20 cellular contexts compared by ENCODE assay signal in genomic region chr19:3618811-3619630, GRCh38. TPM values are rescaled to one million over a fixed set of nuclear protein-coding genes. Genes with fewer than 3 reads are reported as not detected.
DNase-seq lines count a peak whose midpoint lies in the region; ATAC-seq, FAIRE-seq and TF ChIP-seq lines count a peak whose summit lies in the region.
"Had no signal": no experiment of that assay in that cellular context is flagged by ENCODE, and none has a peak within 500 bp of the region (broad histone marks: within the 10 kb centered on the region; RNA-seq: fewer than 3 reads in every experiment).

No MANE protein-coding gene starts in this region.

- H2AFZ ChIP-seq in HepG2 (ENCODE audit: low read length): no peak overlapping the region
- H2AFZ ChIP-seq: hepatocyte had no signal

- H3K27me3 ChIP-seq in A673 (replicated peaks; ENCODE audit: insufficient read depth, low read depth, low read length, poor library complexity): no peaks in the 10 kb centered on the region
- H3K27me3 ChIP-seq in HepG2 (ENCODE audit: control insufficient read depth in 1 of 2, insufficient read depth in 2 of 2, low read length in 2 of 2): no peaks in the 10 kb centered on the region
- H3K27me3 ChIP-seq: esophagus muscularis mucosa, hepatocyte, SJSA1, upper lobe of right lung had no signal

- no peak for TF ChIP-seq EP300 in HepG2 (IDR thresholded peaks at IDR 0.05; ENCODE audit: low read depth in 2 of 2, low read length in 2 of 2)
- no peak for TF ChIP-seq EP300 in HepG2 (CRISPR knock-in tag; IDR thresholded peaks at IDR 0.05; ENCODE audit: borderline replicate concordance)

- H3K4me1 ChIP-seq in A673 (ENCODE audit: insufficient read depth, low read length, poor library complexity, severe bottlenecking): no peaks in the 10 kb centered on the region
- no peaks in the 10 kb centered on the region for H3K4me1 ChIP-seq in HepG2 (ENCODE audit: insufficient read depth, low read length)
- H3K4me1 ChIP-seq: upper lobe of right lung had no signal

- no peaks in the 10 kb centered on the region for H4K20me1 ChIP-seq in HepG2 (ENCODE audit: insufficient read depth, low read length)

- ATAC-seq in HepG2 (no peak), GM19452 (IDR thresholded peaks at IDR 0.05; ENCODE audit: unreplicated experiment) (no peak)

- DNase-seq in A673 (ENCODE audit: low spot score) (no peak), GM12892 (ENCODE audit: insufficient read length) (no peak), RWPE1 (ENCODE audit: low spot score) (no peak), HepG2 (ENCODE audit: low spot score) (no peak), RKO (ENCODE audit: low spot score) (no peak), NCI-H1105 treated with DMSO at 0.1 percent for 48 hours (lab: John Stamatoyannopoulos, UW) (no peak)
- DNase-seq in stimulated activated CD4-positive, alpha-beta T cell treated with anti-CD3 and anti-CD28 coated beads, Interleukin-4, amount 100 ng/mL, for 4 hours: no peak
- DNase-seq: activated gamma-delta T cell, NCI-H1092 treated with DMSO at 0.1 percent for 48 hours, NCI-H2029, NCI-H748 treated with DMSO at 0.1 percent for 48 hours had no signal

- POLR2A ChIA-PET in A673 (lab: Charles Lee; ENCODE audit: low non-redundant PET) (no interaction called here), RWPE1 (lab: Yijun Ruan, JAX; ENCODE audit: low non-redundant PET) (no interaction called here), HepG2 (lab: Yijun Ruan, JAX) (no interaction called here)

- intact Hi-C loops in A673 (cut with micrococcal nuclease; ENCODE audit: unreplicated experiment): loop anchor here (2.0 to 5.0 kb wide), 2 partner anchors 32 to 292 kb away; no protein-coding TSS in a partner anchor
- intact Hi-C loops in HepG2 (cut with micrococcal nuclease; ENCODE audit: unreplicated experiment): no loop called here

- no TSS peak for BruUV-seq in A673 (replicated peaks; lab: Mats Ljungman, UMichigan)
- BruUV-seq in HepG2 (replicated peaks; lab: Mats Ljungman, UMichigan): no TSS peak

- CTCF ChIA-PET in A673 (lab: Charles Lee) (no interaction called here), RWPE1 (lab: Yijun Ruan, JAX) (interaction anchor here (0.6 kb wide), 3 partner anchors 15 to 275 kb away, joined by 3 to 4 read pairs (median 3); no protein-coding TSS in a partner anchor), HepG2 (lab: Yijun Ruan, JAX; ENCODE audit: low intra/inter-chr PET ratio, low total read pairs) (interaction anchor here (1.2 kb wide), 1 partner anchor 19 kb away, joined by 5 read pairs; no protein-coding TSS in a partner anchor)

- no peak overlapping the region for H3K4me2 ChIP-seq in HepG2 (ENCODE audit: low read depth, low read length)
- H3K4me2 ChIP-seq: hepatocyte, smooth muscle cell had no signal

- FAIRE-seq in GM12892 (lab: Jason Lieb, UNC) (peak; percentile 40), HepG2 (lab: Jason Lieb, UNC) (no peak)
- FAIRE-seq: G401.6 had no signal

- in situ Hi-C loops in HepG2 (cut with HindIII; ENCODE audit: extremely low pct_ligation_motif_present, low pct_unique_long_range_greater_than_20kb): no loop called here

- no peaks in the 10 kb centered on the region for H3K79me2 ChIP-seq in HepG2 (ENCODE audit: insufficient read depth, low read length)
- H3K79me2 ChIP-seq: hepatocyte had no signal

- WGBS in HepG2 (ENCODE audit: low lambda C conversion rate): 95% methylated on average over 11 of the region's 31 CpGs

- no peak for TF ChIP-seq POLR2A in GM12892 (IDR thresholded peaks at IDR 0.05; ENCODE audit: low read depth, low read length)
- no peak for TF ChIP-seq POLR2A in HepG2 (IDR thresholded peaks at IDR 0.05; ENCODE audit: insufficient read depth in 1 of 2, low read depth in 2 of 2, low read length in 2 of 2)

- H3K27ac ChIP-seq in A673 (ENCODE audit: low read depth, low read length, poor library complexity, severe bottlenecking) (no peak overlapping the region), RWPE1 (peak overlapping the region; percentile 21; the same call in 1 of the 2 replicates), HepG2 (ENCODE audit: extremely low read length, insufficient read depth, low read length) (no peak overlapping the region)
- H3K27ac ChIP-seq: hepatocyte, SJSA1, upper lobe of right lung had no signal

- no peak overlapping the region for H3K9ac ChIP-seq in HepG2 (ENCODE audit: insufficient read depth, low read depth, low read length)

- TF ChIP-seq CTCF in A673 (conservative IDR thresholded peaks at IDR 0.05; ENCODE audit: low read depth, low read length): peak; percentile 15; the same call in 1 of the 2 replicates
- peak; percentile 57 for TF ChIP-seq CTCF in RWPE1 (conservative IDR thresholded peaks at IDR 0.05; ENCODE audit: low read depth)
- no peak for TF ChIP-seq CTCF in HepG2 (CRISPR knock-in tag; IDR thresholded peaks at IDR 0.05)

- no peaks in the 10 kb centered on the region for H3K9me3 ChIP-seq in A673 (ENCODE audit: low read depth, low read length, poor library complexity, severe bottlenecking)
- H3K9me3 ChIP-seq in HepG2 (ENCODE audit: low read length): no peaks in the 10 kb centered on the region
- H3K9me3 ChIP-seq: esophagus muscularis mucosa, SJSA1, upper lobe of right lung had no signal

- H3K4me3 ChIP-seq in A673 (ENCODE audit: low read depth, low read length, poor library complexity, severe bottlenecking): no peak overlapping the region
- no peak overlapping the region for H3K4me3 ChIP-seq in HepG2 (replicated peaks in 1 of 3; ENCODE audit: insufficient read depth in 1 of 3, low read depth in 2 of 3, low read length in 3 of 3)
- H3K4me3 ChIP-seq: hepatocyte, SJSA1, smooth muscle cell, upper lobe of right lung had no signal

- no peak for TF ChIP-seq RAD21 in HepG2 (CRISPR knock-in tag; IDR thresholded peaks at IDR 0.05)

- peaks cover 2% of the 10 kb centered on the region for H3K36me3 ChIP-seq in A673 (ENCODE audit: insufficient read depth, low read length, poor library complexity, severe bottlenecking)
- peaks cover 5 to 6% of the 10 kb centered on the region in 2 experiments; a peak in 2 of 5 replicates for H3K36me3 ChIP-seq in HepG2 (replicated peaks in 1 of 2; ENCODE audit: control insufficient read depth in 1 of 2, insufficient read depth in 2 of 2, low read length in 2 of 2)

RNA-seq across cellular contexts. Expression of gene CACTIN, which starts 7.6 kb away (rescaled TPM):
- 35.9 and 36.3 TPM in 2 replicates for total RNA-seq in A673 (2021)
- polyA plus RNA-seq in GM12892 (2012; ENCODE audit: missing spikeins): 7.5 TPM
- total RNA-seq in HepG2 (2016; rRNA removed; fragmentation: Illumina TruSeq; extraction: Trizol): 11.1 and 16.6 TPM in 2 replicates
- 2.8 and 3.1 TPM in 2 replicates for total RNA-seq in HepG2 (2016; cell fraction: cytosol; rRNA removed; fragmentation: Illumina TruSeq; extraction: Trizol; ENCODE audit: low read depth)
- 11.2 and 17.9 TPM in 2 replicates for total RNA-seq in HepG2 (2016; cell fraction: insoluble cytoplasmic fraction; rRNA removed; fragmentation: Illumina TruSeq; extraction: Trizol)
- total RNA-seq in HepG2 (2016; cell fraction: membrane; rRNA removed; fragmentation: Illumina TruSeq; extraction: Trizol): 4.7 and 5.6 TPM in 2 replicates
- 9.0 and 11.6 TPM in 2 replicates for total RNA-seq in HepG2 (2016; cell fraction: nucleus; rRNA removed; fragmentation: Illumina TruSeq; extraction: Trizol)
- 10.0 and 11.5 TPM in 2 replicates for polyA plus RNA-seq in HepG2 (2011; rRNA removed)
- 6.6 and 11.2 TPM in 2 replicates for polyA plus RNA-seq in HepG2 (2011; cell fraction: cytosol; rRNA removed)
- polyA plus RNA-seq in HepG2 (2011; cell fraction: nucleus; rRNA removed): 31.8 and 41.5 TPM in 2 replicates
- 5.7 and 5.8 TPM in 2 replicates for polyA plus RNA-seq in HepG2 (2012)
- polyA plus RNA-seq in HepG2 (2016; cell fraction: cytosol; fragmentation: Illumina TruSeq; extraction: Trizol; ENCODE audit: low read depth): 1.7 and 1.8 TPM in 2 replicates
- polyA plus RNA-seq in HepG2 (2016; cell fraction: insoluble cytoplasmic fraction; fragmentation: Illumina TruSeq; extraction: Trizol; ENCODE audit: low read depth): 10.2 and 13.0 TPM in 2 replicates
- polyA plus RNA-seq in HepG2 (2016; cell fraction: membrane; fragmentation: Illumina TruSeq; extraction: Trizol; ENCODE audit: low read depth): 3.7 and 4.0 TPM in 2 replicates
- polyA plus RNA-seq in HepG2 (2016; cell fraction: nucleus; fragmentation: Illumina TruSeq; extraction: Trizol; ENCODE audit: insufficient read depth, low read depth): 28.6 and 30.2 TPM in 2 replicates
- polyA minus RNA-seq in HepG2 (2011; rRNA and poly(A)+ RNA removed; ENCODE audit: low replicate concordance): 9.7 and 19.5 TPM in 2 replicates
- 5.0 and 5.2 TPM in 2 replicates for polyA minus RNA-seq in HepG2 (2011; cell fraction: cytosol; rRNA and poly(A)+ RNA removed)
- polyA minus RNA-seq in HepG2 (2011; cell fraction: nucleus; rRNA and poly(A)+ RNA removed): 5.3 and 5.7 TPM in 2 replicates

RNA-seq across cellular contexts. Expression of gene TBXA2R, which starts 12.3 kb away (rescaled TPM):
- total RNA-seq in A673 (2021): 0.56 and 0.70 TPM in 2 replicates
- not detected for polyA plus RNA-seq in GM12892 (2012; ENCODE audit: missing spikeins)
- not detected in 2 replicates for total RNA-seq in HepG2 (2016; rRNA removed; fragmentation: Illumina TruSeq; extraction: Trizol)
- total RNA-seq in HepG2 (2016; cell fraction: cytosol; rRNA removed; fragmentation: Illumina TruSeq; extraction: Trizol; ENCODE audit: low read depth): not detected in 2 replicates
- total RNA-seq in HepG2 (2016; cell fraction: insoluble cytoplasmic fraction; rRNA removed; fragmentation: Illumina TruSeq; extraction: Trizol): not detected in 2 replicates
- not detected in 2 replicates for total RNA-seq in HepG2 (2016; cell fraction: membrane; rRNA removed; fragmentation: Illumina TruSeq; extraction: Trizol)
- not detected in 2 replicates for total RNA-seq in HepG2 (2016; cell fraction: nucleus; rRNA removed; fragmentation: Illumina TruSeq; extraction: Trizol)
- 0.05 and 0.09 TPM in 2 replicates for polyA plus RNA-seq in HepG2 (2011; rRNA removed)
- polyA plus RNA-seq in HepG2 (2011; cell fraction: cytosol; rRNA removed): 0.04 TPM in 2 replicates
- 0.11 TPM in 1 of 2 replicates, not detected in the other for polyA plus RNA-seq in HepG2 (2011; cell fraction: nucleus; rRNA removed)
- not detected in 2 replicates for polyA plus RNA-seq in HepG2 (2012)
- not detected in 2 replicates for polyA plus RNA-seq in HepG2 (2016; cell fraction: cytosol; fragmentation: Illumina TruSeq; extraction: Trizol; ENCODE audit: low read depth)
- not detected in 2 replicates for polyA plus RNA-seq in HepG2 (2016; cell fraction: insoluble cytoplasmic fraction; fragmentation: Illumina TruSeq; extraction: Trizol; ENCODE audit: low read depth)
- not detected in 2 replicates for polyA plus RNA-seq in HepG2 (2016; cell fraction: membrane; fragmentation: Illumina TruSeq; extraction: Trizol; ENCODE audit: low read depth)
- polyA plus RNA-seq in HepG2 (2016; cell fraction: nucleus; fragmentation: Illumina TruSeq; extraction: Trizol; ENCODE audit: insufficient read depth, low read depth): not detected in 2 replicates
- 0.20 and 1.3 TPM in 2 replicates for polyA minus RNA-seq in HepG2 (2011; rRNA and poly(A)+ RNA removed; ENCODE audit: low replicate concordance)
- polyA minus RNA-seq in HepG2 (2011; cell fraction: cytosol; rRNA and poly(A)+ RNA removed): not detected in 2 replicates
- polyA minus RNA-seq in HepG2 (2011; cell fraction: nucleus; rRNA and poly(A)+ RNA removed): not detected in 2 replicates
- total RNA-seq: H4, SJSA1 had no signal

RNA-seq across cellular contexts. Expression of gene GIPC3, which starts 33.7 kb away (rescaled TPM):
- total RNA-seq in A673 (2021): 0.34 and 1.2 TPM in 2 replicates
- polyA plus RNA-seq in GM12892 (2012; ENCODE audit: missing spikeins): not detected
- total RNA-seq in HepG2 (2016; rRNA removed; fragmentation: Illumina TruSeq; extraction: Trizol): not detected in 2 replicates
- total RNA-seq in HepG2 (2016; cell fraction: cytosol; rRNA removed; fragmentation: Illumina TruSeq; extraction: Trizol; ENCODE audit: low read depth): not detected in 2 replicates
- total RNA-seq in HepG2 (2016; cell fraction: insoluble cytoplasmic fraction; rRNA removed; fragmentation: Illumina TruSeq; extraction: Trizol): not detected in 2 replicates
- not detected in 2 replicates for total RNA-seq in HepG2 (2016; cell fraction: membrane; rRNA removed; fragmentation: Illumina TruSeq; extraction: Trizol)
- total RNA-seq in HepG2 (2016; cell fraction: nucleus; rRNA removed; fragmentation: Illumina TruSeq; extraction: Trizol): not detected in 2 replicates
- polyA plus RNA-seq in HepG2 (2011; rRNA removed): 0.05 and 0.08 TPM in 2 replicates
- 0.01 and 0.03 TPM in 2 replicates for polyA plus RNA-seq in HepG2 (2011; cell fraction: cytosol; rRNA removed)
- 0.14 and 0.17 TPM in 2 replicates for polyA plus RNA-seq in HepG2 (2011; cell fraction: nucleus; rRNA removed)
- polyA plus RNA-seq in HepG2 (2012): 0.04 TPM in 1 of 2 replicates, not detected in the other
- polyA plus RNA-seq in HepG2 (2016; cell fraction: cytosol; fragmentation: Illumina TruSeq; extraction: Trizol; ENCODE audit: low read depth): not detected in 2 replicates
- polyA plus RNA-seq in HepG2 (2016; cell fraction: insoluble cytoplasmic fraction; fragmentation: Illumina TruSeq; extraction: Trizol; ENCODE audit: low read depth): not detected in 2 replicates
- polyA plus RNA-seq in HepG2 (2016; cell fraction: membrane; fragmentation: Illumina TruSeq; extraction: Trizol; ENCODE audit: low read depth): not detected in 2 replicates
- polyA plus RNA-seq in HepG2 (2016; cell fraction: nucleus; fragmentation: Illumina TruSeq; extraction: Trizol; ENCODE audit: insufficient read depth, low read depth): not detected in 2 replicates
- polyA minus RNA-seq in HepG2 (2011; rRNA and poly(A)+ RNA removed; ENCODE audit: low replicate concordance): 0.02 and 5.9 TPM in 2 replicates
- polyA minus RNA-seq in HepG2 (2011; cell fraction: cytosol; rRNA and poly(A)+ RNA removed): not detected in 2 replicates
- not detected in 2 replicates for polyA minus RNA-seq in HepG2 (2011; cell fraction: nucleus; rRNA and poly(A)+ RNA removed)
- total RNA-seq: H4, hepatocyte, renal cortical epithelial cell had no signal

RNA-seq across cellular contexts. Expression of gene HMG20B, which starts 46.3 kb away (rescaled TPM):
- 53.9 and 71.5 TPM in 2 replicates for total RNA-seq in A673 (2021)
- polyA plus RNA-seq in GM12892 (2012; ENCODE audit: missing spikeins): 20.0 TPM
- 23.0 and 29.2 TPM in 2 replicates for total RNA-seq in HepG2 (2016; rRNA removed; fragmentation: Illumina TruSeq; extraction: Trizol)
- total RNA-seq in HepG2 (2016; cell fraction: cytosol; rRNA removed; fragmentation: Illumina TruSeq; extraction: Trizol; ENCODE audit: low read depth): 26.2 and 31.3 TPM in 2 replicates
- total RNA-seq in HepG2 (2016; cell fraction: insoluble cytoplasmic fraction; rRNA removed; fragmentation: Illumina TruSeq; extraction: Trizol): 26.2 and 29.0 TPM in 2 replicates
- total RNA-seq in HepG2 (2016; cell fraction: membrane; rRNA removed; fragmentation: Illumina TruSeq; extraction: Trizol): 40.2 and 42.4 TPM in 2 replicates
- total RNA-seq in HepG2 (2016; cell fraction: nucleus; rRNA removed; fragmentation: Illumina TruSeq; extraction: Trizol): 17.0 TPM in 2 replicates
- polyA plus RNA-seq in HepG2 (2011; rRNA removed): 23.9 and 24.8 TPM in 2 replicates
- 17.7 and 28.8 TPM in 2 replicates for polyA plus RNA-seq in HepG2 (2011; cell fraction: cytosol; rRNA removed)
- 73.5 and 97.4 TPM in 2 replicates for polyA plus RNA-seq in HepG2 (2011; cell fraction: nucleus; rRNA removed)
- polyA plus RNA-seq in HepG2 (2012): 19.0 and 22.8 TPM in 2 replicates
- 33.9 and 35.6 TPM in 2 replicates for polyA plus RNA-seq in HepG2 (2016; cell fraction: cytosol; fragmentation: Illumina TruSeq; extraction: Trizol; ENCODE audit: low read depth)
- 36.6 TPM in 2 replicates for polyA plus RNA-seq in HepG2 (2016; cell fraction: insoluble cytoplasmic fraction; fragmentation: Illumina TruSeq; extraction: Trizol; ENCODE audit: low read depth)
- polyA plus RNA-seq in HepG2 (2016; cell fraction: membrane; fragmentation: Illumina TruSeq; extraction: Trizol; ENCODE audit: low read depth): 38.7 and 44.5 TPM in 2 replicates
- polyA plus RNA-seq in HepG2 (2016; cell fraction: nucleus; fragmentation: Illumina TruSeq; extraction: Trizol; ENCODE audit: insufficient read depth, low read depth): 80.7 and 81.4 TPM in 2 replicates
- polyA minus RNA-seq in HepG2 (2011; rRNA and poly(A)+ RNA removed; ENCODE audit: low replicate concordance): 13.9 and 67.7 TPM in 2 replicates
- 10.8 and 16.1 TPM in 2 replicates for polyA minus RNA-seq in HepG2 (2011; cell fraction: cytosol; rRNA and poly(A)+ RNA removed)
- 8.7 and 9.7 TPM in 2 replicates for polyA minus RNA-seq in HepG2 (2011; cell fraction: nucleus; rRNA and poly(A)+ RNA removed)
